ENCODE assay signal across 1 cellular context in genomic region chr17:46770818-46771600, GRCh38.
TF ChIP-seq lines count a peak whose summit lies in the region.

No MANE protein-coding gene starts in this region.

TF ChIP-seq in HepG2, 621 proteins besides CTCF, POLR2A, EP300 and RAD21 (continued from another document and continues in another):
- TF ChIP-seq ZGPAT (CRISPR knock-in tag; IDR thresholded peaks at IDR 0.05) (peak; percentile 27; the same call in 1 of the 2 replicates), RBFOX2 (IDR thresholded peaks at IDR 0.05; ENCODE audit: low read depth, low read length) (peak; percentile 96), KAT7 (CRISPR knock-in tag; IDR thresholded peaks at IDR 0.05; ENCODE audit: borderline replicate concordance) (0 out of 2 replicates have a peak, but pooled peaks have one; percentile 65), ZSCAN29 (CRISPR knock-in tag; conservative IDR thresholded peaks at IDR 0.05) (no peak), ZNF354B (CRISPR knock-in tag; IDR thresholded peaks at IDR 0.05) (no peak), PAX8 (CRISPR knock-in tag; IDR thresholded peaks at IDR 0.05; ENCODE audit: borderline replicate concordance) (no peak), PHB2 (IDR thresholded peaks at IDR 0.05; ENCODE audit: partially characterized antibody) (no peak), ARNTL (CRISPR knock-in tag; IDR thresholded peaks at IDR 0.05) (0 out of 2 replicates have a peak, but pooled peaks have one; percentile 35), YEATS4 (CRISPR knock-in tag; IDR thresholded peaks at IDR 0.05; ENCODE audit: borderline replicate concordance) (peak; percentile 90), MAFF (IDR thresholded peaks at IDR 0.05; ENCODE audit: low read depth, low read length) (no peak), YY1 (IDR thresholded peaks at IDR 0.05; ENCODE audit: insufficient read depth, insufficient replicate concordance, low read depth, low read length) (peak; percentile 64), ZNF564 (CRISPR knock-in tag; IDR thresholded peaks at IDR 0.05) (peak; percentile 38; the same call in 1 of the 2 replicates), TMF1 (CRISPR knock-in tag; IDR thresholded peaks at IDR 0.05; ENCODE audit: low read depth) (no peak; the same call in 1 of the 2 replicates), SMC3 (IDR thresholded peaks at IDR 0.05; ENCODE audit: low read length) (no peak), SP2 (CRISPR knock-in tag; IDR thresholded peaks at IDR 0.05) (no peak), ZNF703 (CRISPR knock-in tag; IDR thresholded peaks at IDR 0.05; ENCODE audit: borderline replicate concordance) (peak; percentile 27; the same call in 1 of the 2 replicates), ZNF558 (CRISPR knock-in tag; IDR thresholded peaks at IDR 0.05; ENCODE audit: borderline replicate concordance) (peak; percentile 72; the same call in 1 of the 2 replicates), SNAPC2 (CRISPR knock-in tag; IDR thresholded peaks at IDR 0.05) (0 out of 2 replicates have a peak, but pooled peaks have one; percentile 62), MEIS2 (CRISPR knock-in tag; IDR thresholded peaks at IDR 0.05) (peak; percentile 68; the same call in 1 of the 2 replicates), ZNF687 (CRISPR knock-in tag; IDR thresholded peaks at IDR 0.05) (peak; percentile 92), ZNF101 (CRISPR knock-in tag; IDR thresholded peaks at IDR 0.05; ENCODE audit: borderline replicate concordance, low read depth) (0 out of 2 replicates have a peak, but pooled peaks have one; percentile 66), POLR2AphosphoS5 (IDR thresholded peaks at IDR 0.05; ENCODE audit: low read depth, low read length) (no peak; the same call in 1 of the 2 replicates), BORCS8-MEF2B (CRISPR knock-in tag; IDR thresholded peaks at IDR 0.05) (peak; percentile 80), JUN (CRISPR knock-in tag; IDR thresholded peaks at IDR 0.05) (no peak), ZBTB37 (CRISPR knock-in tag; IDR thresholded peaks at IDR 0.05) (no peak), GTF2F1 (IDR thresholded peaks at IDR 0.05; ENCODE audit: low read length) (no peak), ZBTB40 (IDR thresholded peaks at IDR 0.05) (no peak), ZBTB40 (CRISPR knock-in tag; IDR thresholded peaks at IDR 0.05) (peak; percentile 76; the same call in 1 of the 2 replicates), SNAPC5 (CRISPR knock-in tag; IDR thresholded peaks at IDR 0.05; ENCODE audit: borderline replicate concordance) (0 out of 2 replicates have a peak, but pooled peaks have one; percentile 82), ZFP62 (CRISPR knock-in tag; IDR thresholded peaks at IDR 0.05) (no peak), ATF7-NPFF (CRISPR knock-in tag; IDR thresholded peaks at IDR 0.05; ENCODE audit: low read depth) (peak; percentile 56; the same call in 1 of the 2 replicates), SATB2 (CRISPR knock-in tag; IDR thresholded peaks at IDR 0.05) (0 out of 2 replicates have a peak, but pooled peaks have one; percentile 37), SMAD9 (CRISPR knock-in tag; IDR thresholded peaks at IDR 0.05) (no peak), PHF5A (CRISPR knock-in tag; IDR thresholded peaks at IDR 0.05; ENCODE audit: low read depth, unreplicated experiment) (no peak), KLF11 (CRISPR knock-in tag; IDR thresholded peaks at IDR 0.05) (no peak), RFX3 (CRISPR knock-in tag; IDR thresholded peaks at IDR 0.05) (no peak), ZNF546 (CRISPR knock-in tag; conservative IDR thresholded peaks at IDR 0.05) (peak; percentile 59; the same call in 1 of the 2 replicates), SNRNP70 (IDR thresholded peaks at IDR 0.05; ENCODE audit: low read depth, low read length) (no peak), ZSCAN9 (CRISPR knock-in tag; IDR thresholded peaks at IDR 0.05; ENCODE audit: borderline replicate concordance) (no peak), BRF2 (CRISPR knock-in tag; IDR thresholded peaks at IDR 0.05) (peak; percentile 66; the same call in 1 of the 2 replicates), RBM39 (IDR thresholded peaks at IDR 0.05; ENCODE audit: low read depth, low read length, poor library complexity, severe bottlenecking) (peak; percentile 62), CREB3 (CRISPR knock-in tag; IDR thresholded peaks at IDR 0.05) (peak; percentile 80; the same call in 1 of the 2 replicates), ZNF850 (CRISPR knock-in tag; conservative IDR thresholded peaks at IDR 0.05) (no peak), ZNF883 (CRISPR knock-in tag; IDR thresholded peaks at IDR 0.05; ENCODE audit: not compliant biosample characterization) (peak; percentile 68), HNF4G (IDR thresholded peaks at IDR 0.05; ENCODE audit: borderline replicate concordance, low read depth, low read length) (peak; percentile 41; the same call in 1 of the 2 replicates), HNF4G (CRISPR knock-in tag; IDR thresholded peaks at IDR 0.05; ENCODE audit: borderline replicate concordance, low read depth) (no peak), JARID2 (CRISPR knock-in tag; IDR thresholded peaks at IDR 0.05; ENCODE audit: insufficient replicate concordance) (no peak)
